Comparison of ENCODE assay signal across 15 cellular contexts in the genomic region with DNA sequence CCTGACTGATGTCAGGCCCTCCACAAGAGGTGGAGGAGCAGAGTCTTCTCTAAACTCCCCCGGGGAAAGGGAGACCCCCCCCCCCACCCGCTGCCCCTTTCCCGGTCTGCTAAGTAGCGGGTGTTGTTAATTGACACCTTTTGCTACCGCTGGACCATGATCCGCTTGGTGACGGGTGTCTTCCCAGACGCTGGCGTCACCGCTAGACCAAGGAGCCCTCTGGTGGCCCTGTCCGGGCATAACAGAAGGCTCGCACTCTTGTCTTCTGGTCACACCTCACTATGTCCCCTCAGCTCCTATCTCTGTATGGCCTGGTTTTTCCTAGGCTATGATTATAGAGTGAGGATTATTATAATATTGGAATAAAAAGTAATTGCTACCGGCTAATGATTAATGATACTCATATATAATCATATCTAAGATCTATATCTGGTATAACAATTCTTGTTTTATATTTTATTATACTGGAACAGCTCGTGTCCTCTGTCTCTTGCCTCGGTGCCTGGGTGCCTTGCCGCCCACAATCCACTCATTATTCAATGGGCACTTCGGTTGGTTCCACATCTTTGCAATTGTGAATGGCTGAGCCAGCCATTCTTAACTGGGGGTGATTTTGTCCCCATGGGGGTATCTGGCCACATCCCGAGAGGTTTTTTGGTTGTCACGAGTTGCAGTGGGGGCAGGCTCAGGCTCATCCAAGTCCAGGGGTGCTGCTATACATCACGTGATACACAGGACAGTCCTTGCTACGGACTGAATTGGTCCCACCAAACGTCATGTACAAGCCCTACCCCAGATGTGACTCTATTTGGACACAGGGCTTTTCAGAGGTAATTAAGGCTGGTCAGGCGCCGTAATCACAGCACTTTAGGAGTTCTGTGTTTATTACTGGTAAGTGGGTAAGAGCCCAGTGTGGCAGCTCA. TPM values are rescaled to one million over a fixed set of nuclear protein-coding genes. Genes with fewer than 3 reads are reported as not detected.
DNase-seq lines count a peak whose midpoint lies in the region; ATAC-seq, FAIRE-seq and TF ChIP-seq lines count a peak whose summit lies in the region.
"Not testable (repeated sequence)": the region's sequence is repeated elsewhere in the genome, so short reads cannot be mapped to it uniquely, and the experiment has no call there.
"Had no signal": no experiment of that assay in that cellular context is flagged by ENCODE, and none has a peak within 500 bp of the region (broad histone marks: within the 10 kb centered on the region; RNA-seq: fewer than 3 reads in every experiment).

No MANE protein-coding gene starts in this region.

- not testable (repeated sequence) for H3K4me3 Mint-ChIP-seq in Calu3 (ENCODE audit: low read depth, unreplicated experiment); neural progenitor cell

- H3K27me3 ChIP-seq in H7 (ENCODE audit: control insufficient read depth, insufficient read depth, low read length); RWPE2 (ENCODE audit: insufficient read depth, poor library complexity, severe bottlenecking); GM12878 (replicated peaks in 1 of 2; ENCODE audit: control insufficient read depth in 2 of 2, insufficient read depth in 2 of 2, low read length in 1 of 2); neural progenitor cell: not testable (repeated sequence)
- peaks cover 53% of the 10 kb centered on the region for H3K27me3 ChIP-seq in left ventricle myocardium inferior (ENCODE audit: low read depth)

- DNase-seq in Calu3 (peak; percentile 31), H7 (peak; percentile 47), NB4 (ENCODE audit: low read depth) (peak; percentile 24), neural progenitor cell (ENCODE audit: low spot score) (peak; percentile 52)
- DNase-seq in RWPE2 (ENCODE audit: low spot score); GM12878 (ENCODE audit: low read depth, low spot score); left ventricle myocardium inferior: not testable (repeated sequence)

- H3K4me2 ChIP-seq in GM12878 (ENCODE audit: control insufficient read depth, insufficient read depth); neural progenitor cell: not testable (repeated sequence)

- TF ChIP-seq CTCF in Calu3 (IDR thresholded peaks at IDR 0.05; ENCODE audit: unreplicated experiment) = peak; percentile 34
- not testable (repeated sequence) for TF ChIP-seq CTCF in NB4 (IDR thresholded peaks at IDR 0.05; ENCODE audit: low read depth, low read length)
- TF ChIP-seq CTCF in RWPE2 (IDR thresholded peaks at IDR 0.05; ENCODE audit: poor library complexity, severe bottlenecking) = peak; percentile 73
- peak in 2 of 3 experiments; percentile 16 to 30; a peak in 1 of 6 replicates for TF ChIP-seq CTCF in GM12878 (IDR thresholded peaks at IDR 0.05 in 2 of 3, conservative IDR thresholded peaks at IDR 0.05 in 1 of 3; ENCODE audit: control insufficient read depth in 2 of 3, extremely low read depth in 1 of 3, insufficient read depth in 1 of 3, low read depth in 3 of 3, low read length in 3 of 3)
- TF ChIP-seq CTCF in left ventricle myocardium inferior (IDR thresholded peaks at IDR 0.05; ENCODE audit: borderline replicate concordance) = peak; percentile 51
- peak; percentile 47 for TF ChIP-seq CTCF in neural progenitor cell (IDR thresholded peaks at IDR 0.05)

- H2AFZ ChIP-seq in GM12878 (ENCODE audit: control insufficient read depth, low read depth, low read length); neural progenitor cell (replicated peaks): not testable (repeated sequence)

- 16% methylated on average over 20 of the region's 24 CpGs for WGBS in GM12878 (ENCODE audit: insufficient coverage, insufficient replicate concordance, low lambda C conversion rate, missing lambda C conversion rate)

- in situ Hi-C loops in GM12878 (cut with MboI) = loop anchor here (10.0 kb wide), 1 partner anchor 445 kb away; a partner anchor contains a TSS

- H3K27me3 Mint-ChIP-seq in Calu3 (ENCODE audit: unreplicated experiment) = peaks cover 69% of the 10 kb centered on the region
- H3K27me3 Mint-ChIP-seq in neural progenitor cell (ENCODE audit: insufficient read depth, low read depth) = not testable (repeated sequence)

- CTCF ChIA-PET in Calu3 (lab: Charles Lee) = interaction anchor here (0.8 kb wide), 1 partner anchor 12 kb away, joined by 3 read pairs; no protein-coding TSS in a partner anchor
- CTCF ChIA-PET in GM12878 (lab: Yijun Ruan, JAX) = not testable (repeated sequence)

- H3K9ac ChIP-seq in GM12878 (ENCODE audit: control insufficient read depth, insufficient read depth, low read length); neural progenitor cell: not testable (repeated sequence)

- H3K36me3 Mint-ChIP-seq in Calu3 (ENCODE audit: insufficient read depth, unreplicated experiment); neural progenitor cell: not testable (repeated sequence)

- SMC1A ChIA-PET in GM12878 (lab: Charles Lee; ENCODE audit: uncharacterized antibody, unreplicated experiment) = not testable (repeated sequence)

- not testable (repeated sequence) for H3K36me3 ChIP-seq in H7 (replicated peaks; ENCODE audit: control insufficient read depth, insufficient read depth, low read length); RWPE2 (ENCODE audit: low read depth); GM12878 (ENCODE audit: control insufficient read depth in 2 of 2, insufficient read depth in 2 of 2, low read length in 1 of 2); left ventricle myocardium inferior; neural progenitor cell

- not testable (repeated sequence) for FAIRE-seq in GM12878 (lab: Jason Lieb, UNC)

- ATAC-seq in RWPE2 (ENCODE audit: low read depth); GM12878: not testable (repeated sequence)

- H3K27ac Mint-ChIP-seq in Calu3 (ENCODE audit: unreplicated experiment); neural progenitor cell: not testable (repeated sequence)

- H4K20me1 ChIP-seq in GM12878 (ENCODE audit: control insufficient read depth, insufficient read depth); neural progenitor cell (ENCODE audit: low read depth): not testable (repeated sequence)

- H3K79me2 ChIP-seq in GM12878 (ENCODE audit: control insufficient read depth, insufficient read depth, low read length); neural progenitor cell (ENCODE audit: low read depth): not testable (repeated sequence)

- not testable (repeated sequence) for H3K4me1 Mint-ChIP-seq in Calu3 (ENCODE audit: low read depth, unreplicated experiment); neural progenitor cell

- not testable (repeated sequence) for H3K4me3 ChIP-seq in H7 (ENCODE audit: insufficient read depth, low read depth, low read length); NB4 (ENCODE audit: low read depth, low read length); RWPE2 (ENCODE audit: severe bottlenecking); GM12878; left ventricle myocardium inferior; neural progenitor cell

- not testable (repeated sequence) for H3F3A ChIP-seq in neural progenitor cell (ENCODE audit: low read depth)

- not testable (repeated sequence) for TF ChIP-seq POLR2A in NB4 (IDR thresholded peaks at IDR 0.05; ENCODE audit: extremely low read depth, insufficient read length); GM12878 (IDR thresholded peaks at IDR 0.05; ENCODE audit: low read depth, low read length)

- not testable (repeated sequence) for TF ChIP-seq EP300 in GM12878 (IDR thresholded peaks at IDR 0.05; ENCODE audit: borderline replicate concordance in 1 of 2, control insufficient read depth in 1 of 2, low read depth in 2 of 2, low read length in 2 of 2)

- intact Hi-C loops in Calu3 (cut with micrococcal nuclease; ENCODE audit: unreplicated experiment) (loop anchor here (1.0 to 5.0 kb wide), 2 partner anchors 38 to 267 kb away; no protein-coding TSS in a partner anchor), GM12878 (cut with micrococcal nuclease; ENCODE audit: unreplicated experiment) (loop anchor here (1.0 to 10.0 kb wide), 3 partner anchors 39 to 445 kb away; a partner anchor contains a TSS)
- intact Hi-C loops in left ventricle myocardium inferior (cut with micrococcal nuclease) = not testable (repeated sequence)

- not testable (repeated sequence) for H3K27ac ChIP-seq in RWPE2 (ENCODE audit: poor library complexity, severe bottlenecking); GM12878 (ENCODE audit: control insufficient read depth, insufficient read depth); left ventricle myocardium inferior (replicated peaks); neural progenitor cell

- not testable (repeated sequence) for H3K4me1 ChIP-seq in RWPE2 (ENCODE audit: insufficient read depth, poor library complexity, severe bottlenecking); GM12878 (ENCODE audit: control insufficient read depth, insufficient read depth, low read length); left ventricle myocardium inferior; neural progenitor cell

- RAD21 ChIA-PET in GM12878 (lab: Charles Lee; ENCODE audit: unreplicated experiment) = interaction anchor here (0.7 to 1.2 kb wide), 2 partner anchors 39 to 167 kb away, joined by 3 to 5 read pairs; no protein-coding TSS in a partner anchor

- H3K9me3 Mint-ChIP-seq in Calu3 (ENCODE audit: low read depth, unreplicated experiment); neural progenitor cell: not testable (repeated sequence)

- BruUV-seq in Calu3 (replicated peaks; lab: Mats Ljungman, UMichigan); GM12878 (replicated peaks; lab: Mats Ljungman, UMichigan): not testable (repeated sequence)

- TF ChIP-seq RAD21 in GM12878 (IDR thresholded peaks at IDR 0.05; ENCODE audit: insufficient read depth, low read depth, low read length) = not testable (repeated sequence)

- not testable (repeated sequence) for H3K9me3 ChIP-seq in RWPE2 (ENCODE audit: severe bottlenecking); GM12878 (replicated peaks; ENCODE audit: control insufficient read depth, insufficient read depth, low read length); left ventricle myocardium inferior (replicated peaks); neural progenitor cell (ENCODE audit: low read depth)

- POLR2A ChIA-PET in GM12878 (lab: Charles Lee) = not testable (repeated sequence)

RNA-seq across cellular contexts. Expression of a gene that starts 14.0 kb away (rescaled TPM):
- not detected in 2 replicates for total RNA-seq in Calu3 (2022)
- 1.8 and 12.6 TPM in 2 replicates for total RNA-seq in H7 (2014; rRNA removed; shearing (Covaris generic))
- not detected in 2 replicates for total RNA-seq in GM12878 (2013; cell fraction: nucleolus; rRNA removed)
- 0.06 TPM in 1 of 2 replicates, not detected in the other for total RNA-seq in GM12878 (2014; rRNA removed)
- total RNA-seq in GM12878 (2014; rRNA removed; fragmentation: Illumina TruSeq; extraction: Trizol) = not detected in 2 replicates
- not detected in 2 replicates for total RNA-seq in GM12878 (2021)
- not detected for polyA plus RNA-seq in GM12878 (2011; ENCODE audit: low read depth)
- polyA plus RNA-seq in GM12878 (2011; rRNA removed) = 5.9 and 6.9 TPM in 2 replicates
- polyA plus RNA-seq in GM12878 (2011; cell fraction: cytosol; rRNA removed) = 6.7 and 6.8 TPM in 2 replicates
- polyA plus RNA-seq in GM12878 (2011; cell fraction: nucleus; rRNA removed) = 3.7 and 4.3 TPM in 2 replicates
- polyA plus RNA-seq in GM12878 (2012) = 0.08 and 0.15 TPM in 2 replicates
- polyA plus RNA-seq in GM12878 (2014; fragmentation: Illumina TruSeq; extraction: Trizol) = 0.13 TPM in 1 of 2 replicates, not detected in the other
- not detected for polyA plus RNA-seq in GM12878 (2014; fragmentation: Nextera tagmentation; extraction: Ambion mirVana)
- not detected in 2 replicates for polyA plus RNA-seq in GM12878 (2014; rRNA removed)
- polyA plus RNA-seq in GM12878 (2016; fragmentation: Nextera tagmentation; extraction: Ambion mirVana) = not detected
- polyA minus RNA-seq in GM12878 (2011; rRNA and poly(A)+ RNA removed) = 9.9 and 24.1 TPM in 2 replicates
- 3.2 and 6.7 TPM in 2 replicates for polyA minus RNA-seq in GM12878 (2011; cell fraction: cytosol; rRNA and poly(A)+ RNA removed)
- polyA minus RNA-seq in GM12878 (2011; cell fraction: nucleus; rRNA and poly(A)+ RNA removed) = 4.4 and 5.8 TPM in 2 replicates
- 0.30 TPM for total RNA-seq in left ventricle myocardium inferior
- not detected in 2 replicates for total RNA-seq in neural progenitor cell (ENCODE audit: low replicate concordance)
- total RNA-seq: activated T-helper 2 cell treated with anti-CD3 and anti-CD28 coated beads, Interferon-gamma antibody, Interleukin-2, Interleukin-4, amounts not matched to agents 10 μg/mL and 5 μg/mL and 100 μg/mL, durations not matched to agents 14 hours and 24 hours and 36 hours; lower leg skin; SJCRH30; T-helper 2 cell treated with Interferon-gamma antibody and Interleukin-4, amounts not matched to agents 100 ng/mL and 5 ng/mL, for 36 hours had no signal
- polyA plus RNA-seq: BJ had no signal

RNA-seq across cellular contexts. Expression of a gene that starts 27.4 kb away (rescaled TPM):
- not detected in 2 replicates for total RNA-seq in Calu3 (2022)
- 1.9 and 3.2 TPM in 2 replicates for total RNA-seq in H7 (2014; rRNA removed; shearing (Covaris generic))
- total RNA-seq in GM12878 (2013; cell fraction: nucleolus; rRNA removed) = not detected in 2 replicates
- total RNA-seq in GM12878 (2014; rRNA removed) = 0.33 and 0.56 TPM in 2 replicates
- 0.27 and 0.28 TPM in 2 replicates for total RNA-seq in GM12878 (2014; rRNA removed; fragmentation: Illumina TruSeq; extraction: Trizol)
- total RNA-seq in GM12878 (2021) = 0.08 and 0.13 TPM in 2 replicates
- 1.00 TPM for polyA plus RNA-seq in GM12878 (2011; ENCODE audit: low read depth)
- 2.6 and 3.4 TPM in 2 replicates for polyA plus RNA-seq in GM12878 (2011; rRNA removed)
- 3.0 and 3.7 TPM in 2 replicates for polyA plus RNA-seq in GM12878 (2011; cell fraction: cytosol; rRNA removed)
- 1.2 and 1.8 TPM in 2 replicates for polyA plus RNA-seq in GM12878 (2011; cell fraction: nucleus; rRNA removed)
- 0.93 and 1.7 TPM in 2 replicates for polyA plus RNA-seq in GM12878 (2012)
- polyA plus RNA-seq in GM12878 (2014; fragmentation: Illumina TruSeq; extraction: Trizol) = 0.35 TPM in 2 replicates
- polyA plus RNA-seq in GM12878 (2014; fragmentation: Nextera tagmentation; extraction: Ambion mirVana) = under 1 TPM; 0.66 to 0.77 TPM
- 0.17 and 0.37 TPM in 2 replicates for polyA plus RNA-seq in GM12878 (2014; rRNA removed)
- under 1 TPM; 0.08 to 0.24 TPM for polyA plus RNA-seq in GM12878 (2016; fragmentation: Nextera tagmentation; extraction: Ambion mirVana)
- 3.8 and 4.1 TPM in 2 replicates for polyA minus RNA-seq in GM12878 (2011; rRNA and poly(A)+ RNA removed)
- polyA minus RNA-seq in GM12878 (2011; cell fraction: cytosol; rRNA and poly(A)+ RNA removed) = 0.53 and 1.7 TPM in 2 replicates
- polyA minus RNA-seq in GM12878 (2011; cell fraction: nucleus; rRNA and poly(A)+ RNA removed) = 0.36 and 0.67 TPM in 2 replicates
- total RNA-seq in left ventricle myocardium inferior = not detected
- total RNA-seq in neural progenitor cell (ENCODE audit: low replicate concordance) = 0.09 TPM in 1 of 2 replicates, not detected in the other
- total RNA-seq: activated CD8-positive, alpha-beta memory T cell treated with anti-CD3 and anti-CD28 coated beads, Interleukin-2, amount 10 ng/mL, durations not matched to agents 7 days and 5 days; activated T-helper 2 cell treated with anti-CD3 and anti-CD28 coated beads, Interferon-gamma antibody, Interleukin-2, Interleukin-4, amounts not matched to agents 10 μg/mL and 5 μg/mL and 100 μg/mL, durations not matched to agents 14 hours and 24 hours and 36 hours; breast epithelium; lower leg skin; T-helper 2 cell treated with Interferon-gamma antibody and Interleukin-4, amounts not matched to agents 100 ng/mL and 5 ng/mL, for 36 hours had no signal
- polyA plus RNA-seq: BJ had no signal

RNA-seq across cellular contexts. Expression of a gene that starts 45.9 kb away (rescaled TPM):
- total RNA-seq in Calu3 (2022) = not detected in 2 replicates
- total RNA-seq in H7 (2014; rRNA removed; shearing (Covaris generic)) = not detected in 2 replicates
- 0.52 TPM in 1 of 2 replicates, not detected in the other for total RNA-seq in GM12878 (2013; cell fraction: nucleolus; rRNA removed)
- total RNA-seq in GM12878 (2014; rRNA removed) = 0.16 TPM in 1 of 2 replicates, not detected in the other
- total RNA-seq in GM12878 (2014; rRNA removed; fragmentation: Illumina TruSeq; extraction: Trizol) = not detected in 2 replicates
- total RNA-seq in GM12878 (2021) = not detected in 2 replicates
- polyA plus RNA-seq in GM12878 (2011; ENCODE audit: low read depth) = not detected
- 0.49 TPM in 2 replicates for polyA plus RNA-seq in GM12878 (2011; rRNA removed)
- 0.32 and 0.37 TPM in 2 replicates for polyA plus RNA-seq in GM12878 (2011; cell fraction: cytosol; rRNA removed)
- 0.18 and 0.24 TPM in 2 replicates for polyA plus RNA-seq in GM12878 (2011; cell fraction: nucleus; rRNA removed)
- polyA plus RNA-seq in GM12878 (2012) = not detected in 2 replicates
- not detected in 2 replicates for polyA plus RNA-seq in GM12878 (2014; fragmentation: Illumina TruSeq; extraction: Trizol)
- not detected for polyA plus RNA-seq in GM12878 (2014; fragmentation: Nextera tagmentation; extraction: Ambion mirVana)
- polyA plus RNA-seq in GM12878 (2014; rRNA removed) = not detected in 2 replicates
- polyA plus RNA-seq in GM12878 (2016; fragmentation: Nextera tagmentation; extraction: Ambion mirVana) = not detected
- 0.72 and 0.73 TPM in 2 replicates for polyA minus RNA-seq in GM12878 (2011; rRNA and poly(A)+ RNA removed)
- not detected in 2 replicates for polyA minus RNA-seq in GM12878 (2011; cell fraction: cytosol; rRNA and poly(A)+ RNA removed)
- not detected in 2 replicates for polyA minus RNA-seq in GM12878 (2011; cell fraction: nucleus; rRNA and poly(A)+ RNA removed)
- not detected for total RNA-seq in left ventricle myocardium inferior
- not detected in 2 replicates for total RNA-seq in neural progenitor cell (ENCODE audit: low replicate concordance)
- total RNA-seq: activated CD8-positive, alpha-beta memory T cell treated with anti-CD3 and anti-CD28 coated beads, Interleukin-2, amount 10 ng/mL, durations not matched to agents 7 days and 5 days; activated T-helper 2 cell treated with anti-CD3 and anti-CD28 coated beads, Interferon-gamma antibody, Interleukin-2, Interleukin-4, amounts not matched to agents 10 μg/mL and 5 μg/mL and 100 μg/mL, durations not matched to agents 14 hours and 24 hours and 36 hours; H1; SJCRH30; T-helper 2 cell treated with Interferon-gamma antibody and Interleukin-4, amounts not matched to agents 100 ng/mL and 5 ng/mL, for 36 hours had no signal
- polyA plus RNA-seq: BJ, H1 had no signal

RNA-seq across cellular contexts. Expression of a gene that starts 46.3 kb away (rescaled TPM):
- 100 and 111 TPM in 2 replicates for total RNA-seq in Calu3 (2022)
- total RNA-seq in H7 (2014; rRNA removed; shearing (Covaris generic)) = 1.0 and 1.3 TPM in 2 replicates
- 0.31 TPM in 1 of 2 replicates, not detected in the other for total RNA-seq in GM12878 (2013; cell fraction: nucleolus; rRNA removed)
- total RNA-seq in GM12878 (2014; rRNA removed) = 0.73 and 1.5 TPM in 2 replicates
- total RNA-seq in GM12878 (2014; rRNA removed; fragmentation: Illumina TruSeq; extraction: Trizol) = 0.76 and 0.92 TPM in 2 replicates
- total RNA-seq in GM12878 (2021) = 1.2 and 2.3 TPM in 2 replicates
- polyA plus RNA-seq in GM12878 (2011; ENCODE audit: low read depth) = 16.7 TPM
- polyA plus RNA-seq in GM12878 (2011; rRNA removed) = 1.8 and 2.8 TPM in 2 replicates
- polyA plus RNA-seq in GM12878 (2011; cell fraction: cytosol; rRNA removed) = 1.7 and 2.4 TPM in 2 replicates
- polyA plus RNA-seq in GM12878 (2011; cell fraction: nucleus; rRNA removed) = 2.9 and 3.4 TPM in 2 replicates
- 9.0 and 13.3 TPM in 2 replicates for polyA plus RNA-seq in GM12878 (2012)
- polyA plus RNA-seq in GM12878 (2014; fragmentation: Illumina TruSeq; extraction: Trizol) = 2.0 and 2.8 TPM in 2 replicates
- polyA plus RNA-seq in GM12878 (2014; fragmentation: Nextera tagmentation; extraction: Ambion mirVana) = under 1 TPM; 0.39 to 0.68 TPM
- 1.1 and 1.3 TPM in 2 replicates for polyA plus RNA-seq in GM12878 (2014; rRNA removed)
- polyA plus RNA-seq in GM12878 (2016; fragmentation: Nextera tagmentation; extraction: Ambion mirVana) = under 1 TPM; 0.60 to 0.66 TPM
- 1.4 and 2.1 TPM in 2 replicates for polyA minus RNA-seq in GM12878 (2011; rRNA and poly(A)+ RNA removed)
- 1.0 and 2.8 TPM in 2 replicates for polyA minus RNA-seq in GM12878 (2011; cell fraction: cytosol; rRNA and poly(A)+ RNA removed)
- 0.36 and 0.67 TPM in 2 replicates for polyA minus RNA-seq in GM12878 (2011; cell fraction: nucleus; rRNA and poly(A)+ RNA removed)
- 0.88 TPM for total RNA-seq in left ventricle myocardium inferior
- 75.5 and 115 TPM in 2 replicates for total RNA-seq in neural progenitor cell (ENCODE audit: low replicate concordance)
- total RNA-seq: SJCRH30 had no signal
- polyA plus RNA-seq: BJ had no signal
